Comparison of ENCODE assay signal across 16 cellular contexts in the genomic region with DNA sequence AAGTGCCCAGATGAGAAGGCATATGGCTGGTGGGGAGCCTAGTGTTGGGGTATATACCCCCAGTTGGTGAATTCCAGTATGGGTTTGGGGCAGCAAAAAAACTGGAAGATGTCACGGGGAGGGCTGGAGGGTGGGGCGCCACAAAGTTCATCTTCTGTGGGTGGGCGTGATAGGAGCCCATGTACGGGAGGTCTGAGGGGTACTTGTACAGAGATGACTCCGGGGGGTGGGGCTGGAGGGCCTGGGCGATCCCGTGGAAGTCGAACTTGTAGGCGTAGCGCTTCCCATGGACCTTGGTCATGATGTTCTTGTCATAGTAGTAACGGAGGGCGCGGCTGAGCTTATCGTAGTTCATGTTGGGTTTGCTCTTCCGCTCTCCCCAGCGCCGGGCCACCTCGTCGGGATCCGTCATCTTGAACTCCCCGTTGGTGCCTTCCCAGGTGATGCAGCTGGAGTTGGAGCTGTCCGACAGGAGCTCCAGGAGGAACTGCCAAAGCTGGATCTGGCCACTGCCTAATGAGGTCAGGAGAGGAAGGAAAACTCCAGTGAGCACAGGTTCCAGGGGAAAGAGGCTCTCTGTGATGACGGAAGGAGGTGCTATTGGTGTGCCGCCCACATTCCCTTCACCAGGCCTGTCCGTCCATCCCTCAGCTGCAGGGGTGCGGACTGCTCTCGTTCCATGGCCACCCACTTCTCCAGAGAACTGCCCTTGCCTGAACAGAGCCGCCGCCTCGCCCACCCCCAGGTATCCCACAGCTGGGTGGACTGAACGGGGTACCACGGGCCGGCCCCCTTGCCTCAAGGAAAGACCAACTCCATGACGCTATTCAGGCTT.
"Had no signal": no experiment of that assay in that cellular context is flagged by ENCODE, and none has a peak within 500 bp of the region (broad histone marks: within the 10 kb centered on the region; RNA-seq: fewer than 3 reads in every experiment).

No MANE protein-coding gene starts in this region.

- H3K9me3 ChIP-seq: colonic mucosa, right atrium auricular region, thyroid gland, vagina had no signal

- H3K36me3 Mint-ChIP-seq: mesothelial cell of epicardium had no signal

- H3K4me3 Mint-ChIP-seq: endodermal cell, mesothelial cell of epicardium, nephron, type B pancreatic cell had no signal

- ATAC-seq: left lobe of liver had no signal

- H3K4me3 ChIP-seq: colonic mucosa, right atrium auricular region, smooth muscle cell, thyroid gland, vagina had no signal

- H3K27ac ChIP-seq: colonic mucosa, right atrium auricular region, vagina had no signal

- DNase-seq: colonic mucosa; effector CD4-positive, alpha-beta T cell; endodermal cell; erythroblast; foreskin melanocyte; islet precursor cell; stimulated activated CD4-positive, alpha-beta T cell treated with anti-CD3 and anti-CD28 coated beads, Interleukin-2, amount 100 ng/mL, for 48 hours; stimulated activated naive CD4-positive, alpha-beta T cell treated with Interleukin-2 at 50 U/mL for 16 hours; thyroid gland had no signal

- H3K27ac Mint-ChIP-seq: endodermal cell, mesothelial cell of epicardium, nephron, type B pancreatic cell had no signal

- H3K36me3 ChIP-seq: colonic mucosa, right atrium auricular region, thyroid gland, vagina had no signal

- H3K27me3 ChIP-seq: colonic mucosa, right atrium auricular region, thyroid gland, vagina had no signal

- H3K4me1 Mint-ChIP-seq: endodermal cell had no signal

- H3K4me2 ChIP-seq: smooth muscle cell had no signal

- H3K4me1 ChIP-seq: colonic mucosa, right atrium auricular region, thyroid gland, vagina had no signal

- H3K9me3 Mint-ChIP-seq: endodermal cell, mesothelial cell of epicardium, nephron, type B pancreatic cell had no signal
